ENCODE assay signal across 17 cellular contexts in the genomic region with DNA sequence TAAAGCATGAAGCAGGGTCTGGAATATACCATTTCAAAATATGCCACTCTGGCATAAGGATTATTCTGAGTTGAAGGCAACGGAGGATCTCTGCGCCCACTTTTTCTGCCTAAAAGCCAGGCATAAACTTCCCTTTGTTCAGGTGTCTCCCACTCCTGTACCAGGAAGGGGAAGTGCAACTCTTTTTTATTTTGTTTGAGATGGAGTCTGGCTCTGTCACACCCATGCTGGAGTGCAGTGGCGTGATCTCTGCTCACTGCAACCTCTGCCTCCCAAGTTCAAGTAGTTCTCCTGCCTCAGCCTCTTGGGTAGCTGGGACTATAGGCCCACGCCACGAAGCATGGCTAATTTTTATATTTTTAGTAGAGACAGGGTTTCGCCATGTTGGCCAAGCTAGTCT.
"Had no signal": no experiment of that assay in that cellular context is flagged by ENCODE, and none has a peak within 500 bp of the region (broad histone marks: within the 10 kb centered on the region; RNA-seq: fewer than 3 reads in every experiment).

No MANE protein-coding gene starts in this region.

- H3K9me3 ChIP-seq: thoracic aorta had no signal

- DNase-seq: activated CD4-positive, alpha-beta T cell treated with anti-CD3 and anti-CD28 coated beads for 1 hour; activated CD8-positive, alpha-beta memory T cell treated with anti-CD3 and anti-CD28 coated beads for 24 hours; activated CD8-positive, alpha-beta memory T cell treated with anti-CD3 and anti-CD28 coated beads, Interleukin-2, amount 50 U/mL, for 4 hours; activated naive CD4-positive, alpha-beta T cell treated with Interleukin-2 at 50 U/mL for 16 hours; activated naive CD8-positive, alpha-beta T cell treated with anti-CD3 and anti-CD28 coated beads for 36 hours; activated T-cell treated with anti-CD3 and anti-CD28 coated beads, Interleukin-2, amount 50 U/mL, for 48 hours; central memory CD4-positive, alpha-beta T cell; dorsolateral prefrontal cortex; effector memory CD8-positive, alpha-beta T cell; kidney; occipital lobe; posterior cingulate gyrus; spleen; stimulated activated CD4-positive, alpha-beta T cell treated with anti-CD3 and anti-CD28 coated beads, Interleukin-4, amount 100 ng/mL, for 1 hour; stimulated activated naive CD4-positive, alpha-beta T cell; T-helper 9 cell had no signal

- H3K27me3 ChIP-seq: spleen had no signal

- H3K27ac Mint-ChIP-seq: activated naive CD8-positive, alpha-beta T cell treated with anti-CD3 and anti-CD28 coated beads for 36 hours; effector memory CD8-positive, alpha-beta T cell had no signal

- ATAC-seq: effector memory CD8-positive, alpha-beta T cell had no signal

- H3K4me3 Mint-ChIP-seq: activated naive CD8-positive, alpha-beta T cell treated with anti-CD3 and anti-CD28 coated beads for 36 hours; effector memory CD8-positive, alpha-beta T cell had no signal

- H3K36me3 ChIP-seq: spleen, thoracic aorta had no signal

- H3K27ac ChIP-seq: dorsolateral prefrontal cortex, spleen, thoracic aorta had no signal

- H3K4me3 ChIP-seq: dorsolateral prefrontal cortex, spleen, thoracic aorta had no signal

- H3K27me3 Mint-ChIP-seq: activated naive CD8-positive, alpha-beta T cell treated with anti-CD3 and anti-CD28 coated beads for 36 hours had no signal

- H3K9me3 Mint-ChIP-seq: effector memory CD8-positive, alpha-beta T cell had no signal

- H3K4me1 ChIP-seq: spleen had no signal
